Comparison of ENCODE assay signal across 8 cellular contexts in the genomic region with DNA sequence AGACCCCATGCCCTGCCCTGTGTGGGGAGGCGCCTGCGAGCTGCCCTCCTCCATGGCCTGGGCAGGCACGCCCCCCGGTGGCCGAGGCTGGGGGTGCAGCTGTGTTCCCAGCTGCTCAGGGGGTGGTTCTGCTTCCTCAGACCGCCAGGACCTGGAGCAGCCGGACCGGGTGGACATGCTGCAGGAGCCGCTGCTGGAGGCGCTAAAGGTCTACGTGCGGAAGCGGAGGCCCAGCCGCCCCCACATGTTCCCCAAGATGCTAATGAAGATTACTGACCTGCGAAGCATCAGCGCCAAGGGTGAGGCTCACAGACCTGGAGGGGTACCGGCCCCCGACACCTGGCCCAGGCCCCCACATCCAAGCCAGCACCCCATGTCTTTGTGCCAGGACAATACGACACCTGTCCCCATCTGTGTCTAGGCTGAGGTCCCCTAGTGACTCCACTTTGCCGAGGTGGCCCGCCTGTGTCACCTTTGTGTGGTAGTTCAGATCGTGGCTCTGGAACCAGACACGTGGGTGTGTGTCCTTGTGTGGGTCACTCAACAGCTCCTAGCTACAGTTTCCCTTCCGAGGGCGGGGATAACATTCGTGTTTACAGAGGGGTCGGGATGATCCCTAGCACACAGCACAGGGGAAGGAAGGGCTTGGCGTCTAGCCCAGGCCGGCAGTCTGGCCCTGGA. TPM values are rescaled to one million over a fixed set of nuclear protein-coding genes. Genes with fewer than 3 reads are reported as not detected.
DNase-seq lines count a peak whose midpoint lies in the region; ATAC-seq and TF ChIP-seq lines count a peak whose summit lies in the region.

No MANE protein-coding gene starts in this region.

- no peak overlapping the region for H3K4me3 ChIP-seq in BLaER1
- H3K4me3 ChIP-seq in HEK293 (ENCODE audit: low read depth, low read length) = no peak overlapping the region
- H3K4me3 ChIP-seq in SJSA1 = no peak overlapping the region
- H3K4me3 ChIP-seq in retinal pigment epithelial cell (ENCODE audit: low read length) = no peak overlapping the region

- POLR2A ChIA-PET in HEK293 (lab: Yijun Ruan, JAX) = interaction anchor here (0.5 to 2.5 kb wide), 10 partner anchors 14 to 215 kb away, joined by 3 to 16 read pairs (median 5); a partner anchor contains a TSS

- peaks cover 5% of the 10 kb centered on the region; the same call in 1 of the 2 replicates for H4K20me1 ChIP-seq in BLaER1

- H3K4me1 ChIP-seq in BLaER1 = peaks cover 53% of the 10 kb centered on the region
- no peaks in the 10 kb centered on the region for H3K4me1 ChIP-seq in HEK293 (ENCODE audit: control insufficient read depth, insufficient read depth, low read length)
- peaks cover 19% of the 10 kb centered on the region for H3K4me1 ChIP-seq in SJSA1 (replicated peaks)

- H3K36me3 ChIP-seq in BLaER1 = peaks cover 44% of the 10 kb centered on the region
- peaks cover 6 to 36% of the 10 kb centered on the region in 2 experiments; a peak in 2 of 3 replicates for H3K36me3 ChIP-seq in HEK293 (ENCODE audit: control insufficient read depth in 2 of 2, insufficient read depth in 1 of 2, low read length in 2 of 2)
- H3K36me3 ChIP-seq in SJSA1 = peaks cover 68% of the 10 kb centered on the region

- peak; percentile 98 for TF ChIP-seq CTCF in HEK293 (tag by site-specific recombination; IDR thresholded peaks at IDR 0.05)
- peak; percentile 83 for TF ChIP-seq CTCF in retinal pigment epithelial cell (conservative IDR thresholded peaks at IDR 0.05; ENCODE audit: low read depth, low read length)

- ATAC-seq in Right ventricle myocardium superior (ENCODE audit: poor library complexity) = peak; percentile 75
- no peak for ATAC-seq in HG03520 (IDR thresholded peaks at IDR 0.05; ENCODE audit: unreplicated experiment)
- no peak for ATAC-seq in GM21717 (IDR thresholded peaks at IDR 0.05; ENCODE audit: unreplicated experiment)

- peak overlapping the region; percentile 24; the same call in 1 of the 2 replicates for H3K4me2 ChIP-seq in BLaER1

- H3K9ac ChIP-seq in BLaER1 = no peak overlapping the region

- no peaks in the 10 kb centered on the region for H3K9me3 ChIP-seq in BLaER1
- H3K9me3 ChIP-seq in HEK293 (ENCODE audit: control insufficient read depth, insufficient read depth, low read depth, low read length) = no peaks in the 10 kb centered on the region
- H3K9me3 ChIP-seq in SJSA1 (replicated peaks) = no peaks in the 10 kb centered on the region

- H3K27ac ChIP-seq in BLaER1 = no peak overlapping the region
- H3K27ac ChIP-seq in HEK293 (ENCODE audit: extremely low read depth, low read depth, low read length) = no peak overlapping the region
- H3K27ac ChIP-seq in SJSA1 = no peak overlapping the region

- DNase-seq in SJSA1 (ENCODE audit: low read depth in 1 of 2, low spot score in 2 of 2) (peak; percentile 62 to 70), Right ventricle myocardium superior (peak; percentile 86), retinal pigment epithelial cell (ENCODE audit: low read depth) (no peak)
- DNase-seq in activated naive CD4-positive, alpha-beta T cell treated with Interleukin-2 at 50 U/mL for 16 hours = peak; percentile 81

- no peaks in the 10 kb centered on the region for H3K27me3 ChIP-seq in BLaER1
- no peaks in the 10 kb centered on the region for H3K27me3 ChIP-seq in SJSA1 (replicated peaks)

- intact Hi-C loops in Right ventricle myocardium superior (cut with DNase I) = loop anchor here (2.0 to 10.0 kb wide), 4 partner anchors 52 to 202 kb away; no protein-coding TSS in a partner anchor

- CTCF ChIA-PET in HEK293 (lab: Yijun Ruan, JAX) = interaction anchor here (0.6 to 16.1 kb wide), 39 partner anchors 10 to 342 kb away, joined by 3 to 453 read pairs (median 5); a partner anchor contains a TSS

TF ChIP-seq in HEK293, 187 proteins besides CTCF, POLR2A, EP300 and RAD21 (continues in another document):
- no peak for TF ChIP-seq ZNF792 (tag by site-specific recombination; IDR thresholded peaks at IDR 0.05)
- no peak for TF ChIP-seq ZNF610 (tag by site-specific recombination; IDR thresholded peaks at IDR 0.05; ENCODE audit: borderline replicate concordance)
- TF ChIP-seq GLIS1 (tag by site-specific recombination; IDR thresholded peaks at IDR 0.05) = peak; percentile 73
- no peak for TF ChIP-seq TRIM28 (IDR thresholded peaks at IDR 0.05; ENCODE audit: borderline replicate concordance, low read length)
- 0 out of 2 replicates have a peak, but pooled peaks have one; percentile 5 for TF ChIP-seq ZBTB8A (tag by site-specific recombination; IDR thresholded peaks at IDR 0.05)
- peak; percentile 63; the same call in 1 of the 2 replicates for TF ChIP-seq ZNF391 (tag by site-specific recombination; IDR thresholded peaks at IDR 0.05; ENCODE audit: borderline replicate concordance, low read depth)
- TF ChIP-seq, protein P1, sequence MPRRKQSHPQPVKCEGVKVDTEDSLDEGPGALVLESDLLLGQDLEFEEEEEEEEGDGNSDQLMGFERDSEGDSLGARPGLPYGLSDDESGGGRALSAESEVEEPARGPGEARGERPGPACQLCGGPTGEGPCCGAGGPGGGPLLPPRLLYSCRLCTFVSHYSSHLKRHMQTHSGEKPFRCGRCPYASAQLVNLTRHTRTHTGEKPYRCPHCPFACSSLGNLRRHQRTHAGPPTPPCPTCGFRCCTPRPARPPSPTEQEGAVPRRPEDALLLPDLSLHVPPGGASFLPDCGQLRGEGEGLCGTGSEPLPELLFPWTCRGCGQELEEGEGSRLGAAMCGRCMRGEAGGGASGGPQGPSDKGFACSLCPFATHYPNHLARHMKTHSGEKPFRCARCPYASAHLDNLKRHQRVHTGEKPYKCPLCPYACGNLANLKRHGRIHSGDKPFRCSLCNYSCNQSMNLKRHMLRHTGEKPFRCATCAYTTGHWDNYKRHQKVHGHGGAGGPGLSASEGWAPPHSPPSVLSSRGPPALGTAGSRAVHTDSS (tag by site-specific recombination; IDR thresholded peaks at IDR 0.05) = no peak
- peak; percentile 79; the same call in 1 of the 2 replicates for TF ChIP-seq GLIS2 (tag by site-specific recombination; IDR thresholded peaks at IDR 0.05)
- TF ChIP-seq ZSCAN30 (tag by site-specific recombination; IDR thresholded peaks at IDR 0.05) = peak; percentile 70; the same call in 1 of the 2 replicates
- TF ChIP-seq ZNF555 (tag by site-specific recombination; conservative IDR thresholded peaks at IDR 0.05) = no peak
- TF ChIP-seq ZNF2 (tag by site-specific recombination; IDR thresholded peaks at IDR 0.05) = peak; percentile 73
- no peak for TF ChIP-seq ZNF302 (tag by site-specific recombination; IDR thresholded peaks at IDR 0.05; ENCODE audit: low read depth)
- TF ChIP-seq SP3 (tag by site-specific recombination; IDR thresholded peaks at IDR 0.05) = peak; percentile 18; the same call in 1 of the 2 replicates
- TF ChIP-seq, protein P2, sequence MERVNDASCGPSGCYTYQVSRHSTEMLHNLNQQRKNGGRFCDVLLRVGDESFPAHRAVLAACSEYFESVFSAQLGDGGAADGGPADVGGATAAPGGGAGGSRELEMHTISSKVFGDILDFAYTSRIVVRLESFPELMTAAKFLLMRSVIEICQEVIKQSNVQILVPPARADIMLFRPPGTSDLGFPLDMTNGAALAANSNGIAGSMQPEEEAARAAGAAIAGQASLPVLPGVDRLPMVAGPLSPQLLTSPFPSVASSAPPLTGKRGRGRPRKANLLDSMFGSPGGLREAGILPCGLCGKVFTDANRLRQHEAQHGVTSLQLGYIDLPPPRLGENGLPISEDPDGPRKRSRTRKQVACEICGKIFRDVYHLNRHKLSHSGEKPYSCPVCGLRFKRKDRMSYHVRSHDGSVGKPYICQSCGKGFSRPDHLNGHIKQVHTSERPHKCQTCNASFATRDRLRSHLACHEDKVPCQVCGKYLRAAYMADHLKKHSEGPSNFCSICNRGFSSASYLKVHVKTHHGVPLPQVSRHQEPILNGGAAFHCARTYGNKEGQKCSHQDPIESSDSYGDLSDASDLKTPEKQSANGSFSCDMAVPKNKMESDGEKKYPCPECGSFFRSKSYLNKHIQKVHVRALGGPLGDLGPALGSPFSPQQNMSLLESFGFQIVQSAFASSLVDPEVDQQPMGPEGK (tag by site-specific recombination; IDR thresholded peaks at IDR 0.05) = peak; percentile 57; the same call in 1 of the 2 replicates
- TF ChIP-seq ZFP37 (tag by site-specific recombination; IDR thresholded peaks at IDR 0.05) = peak; percentile 12; the same call in 1 of the 2 replicates
- TF ChIP-seq ZNF843 (tag by site-specific recombination; IDR thresholded peaks at IDR 0.05) = 0 out of 2 replicates have a peak, but pooled peaks have one; percentile 15
- TF ChIP-seq, protein P3, sequence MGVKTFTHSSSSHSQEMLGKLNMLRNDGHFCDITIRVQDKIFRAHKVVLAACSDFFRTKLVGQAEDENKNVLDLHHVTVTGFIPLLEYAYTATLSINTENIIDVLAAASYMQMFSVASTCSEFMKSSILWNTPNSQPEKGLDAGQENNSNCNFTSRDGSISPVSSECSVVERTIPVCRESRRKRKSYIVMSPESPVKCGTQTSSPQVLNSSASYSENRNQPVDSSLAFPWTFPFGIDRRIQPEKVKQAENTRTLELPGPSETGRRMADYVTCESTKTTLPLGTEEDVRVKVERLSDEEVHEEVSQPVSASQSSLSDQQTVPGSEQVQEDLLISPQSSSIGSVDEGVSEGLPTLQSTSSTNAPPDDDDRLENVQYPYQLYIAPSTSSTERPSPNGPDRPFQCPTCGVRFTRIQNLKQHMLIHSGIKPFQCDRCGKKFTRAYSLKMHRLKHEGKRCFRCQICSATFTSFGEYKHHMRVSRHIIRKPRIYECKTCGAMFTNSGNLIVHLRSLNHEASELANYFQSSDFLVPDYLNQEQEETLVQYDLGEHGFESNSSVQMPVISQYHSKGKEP (tag by site-specific recombination; IDR thresholded peaks at IDR 0.05) = 0 out of 2 replicates have a peak, but pooled peaks have one; percentile 11
- no peak for TF ChIP-seq ZNF394 (tag by site-specific recombination; IDR thresholded peaks at IDR 0.05; ENCODE audit: borderline replicate concordance)

RNA-seq across cellular contexts. Expression of a gene that starts 9.3 kb away (rescaled TPM):
- total RNA-seq in SJSA1 (2014; rRNA removed; shearing (Covaris generic)) = not detected in 2 replicates
- 1.3 TPM for total RNA-seq in Right ventricle myocardium superior

RNA-seq across cellular contexts. Expression of a gene that starts 46.3 kb away (rescaled TPM):
- 30.7 and 38.5 TPM in 2 replicates for total RNA-seq in SJSA1 (2014; rRNA removed; shearing (Covaris generic))
- total RNA-seq in Right ventricle myocardium superior = 15.8 TPM
